ENCODE assay signal across 8 cellular contexts in genomic region chr11:67463680-67464410, GRCh38. TPM values are rescaled to one million over a fixed set of nuclear protein-coding genes. Genes with fewer than 3 reads are reported as not detected.
DNase-seq lines count a peak whose midpoint lies in the region; ATAC-seq and TF ChIP-seq lines count a peak whose summit lies in the region.

No MANE protein-coding gene starts in this region.

- H3K27ac ChIP-seq in body of pancreas (peak overlapping the region; percentile 68 to 93 (median 82)), testis (peak overlapping the region; percentile 85 to 87)

- 80 to 95% methylated on average over 6 to 20 of the region's 20 CpGs for WGBS in body of pancreas, 2 donors
- 52 to 64% methylated on average over 9 to 20 of the region's 20 CpGs for WGBS in testis, 2 donors

- H3K4me3 ChIP-seq in LNCaP clone FGC (ENCODE audit: low read depth, low read length) (peak overlapping the region; percentile 47), body of pancreas (no peak overlapping the region), testis (peak overlapping the region; percentile 49 to 66)

- no peaks in the 10 kb centered on the region for H3K36me3 ChIP-seq in body of pancreas (replicated peaks in 1 of 2; ENCODE audit: insufficient read depth in 1 of 2, low read depth in 2 of 2)
- no peaks in the 10 kb centered on the region for H3K36me3 ChIP-seq in testis (ENCODE audit: low read depth, missing control alignments)

- intact Hi-C loops in body of pancreas (cut with DNase I) (no loop called here), testis (cut with DNase I; ENCODE audit: low total_unique reads) (no loop called here)

- DNase-seq in CD1c-positive myeloid dendritic cell (ENCODE audit: extremely low spot score) (peak; percentile 90), LNCaP clone FGC (ENCODE audit: low read depth) (no peak), body of pancreas (peak; percentile 37 to 82 (median 60)), left lobe of liver (ENCODE audit: low spot score) (peak; percentile 86), testis (peak; percentile 34), NCI-H2171 (lab: John Stamatoyannopoulos, UW) (no peak), Ammon's horn (ENCODE audit: low spot score) (no peak)

- H3K4me1 ChIP-seq in body of pancreas = peaks cover 50% of the 10 kb centered on the region
- peaks cover 12% of the 10 kb centered on the region for H3K4me1 ChIP-seq in testis

- H3K9me3 ChIP-seq in body of pancreas (no peaks in the 10 kb centered on the region), testis (no peaks in the 10 kb centered on the region)

- H3K27me3 ChIP-seq in body of pancreas = no peaks in the 10 kb centered on the region
- H3K27me3 ChIP-seq in testis = no peaks in the 10 kb centered on the region

- ATAC-seq in body of pancreas (no peak), left lobe of liver (peak; percentile 66), GM19455 (IDR thresholded peaks at IDR 0.05; ENCODE audit: unreplicated experiment) (no peak)

- no peak for TF ChIP-seq CTCF in LNCaP clone FGC (IDR thresholded peaks at IDR 0.05; ENCODE audit: control insufficient read depth, extremely low read depth, insufficient read depth)
- TF ChIP-seq CTCF in body of pancreas (IDR thresholded peaks at IDR 0.05) = no peak
- TF ChIP-seq CTCF in testis (IDR thresholded peaks at IDR 0.05) = no peak

- TF ChIP-seq POLR2A in body of pancreas (IDR thresholded peaks at IDR 0.05) (no peak), testis (IDR thresholded peaks at IDR 0.05) (no peak)

RNA-seq across cellular contexts. Expression of gene TMEM134, which starts 5.2 kb away (rescaled TPM):
- total RNA-seq in body of pancreas = 100 to 1,000 TPM in 1 of 2 donors, 10 to 100 TPM in 1; 69.5 to 118 TPM
- 38.9 TPM for total RNA-seq in left lobe of liver
- total RNA-seq in testis = 100 to 1,000 TPM; 126 to 149 TPM
- 97.5 TPM for polyA plus RNA-seq in testis (ENCODE audit: insufficient read depth, low read depth, low replicate concordance)

RNA-seq across cellular contexts. Expression of gene CABP4, which starts 8.7 kb away (rescaled TPM):
- total RNA-seq in body of pancreas (1 to 10 TPM in 1 of 2 donors, not detected in 1; 3.1 TPM), left lobe of liver (1.1 TPM), testis (1 to 10 TPM in 1 of 2 donors, under 1 TPM in 1; 0.87 to 1.2 TPM)
- polyA plus RNA-seq in testis (ENCODE audit: insufficient read depth, low read depth, low replicate concordance) = 0.98 TPM

RNA-seq across cellular contexts. Expression of gene GPR152, which starts 11.3 kb away (rescaled TPM):
- total RNA-seq in body of pancreas = not detected
- total RNA-seq in left lobe of liver = not detected
- total RNA-seq in testis = not detected
- not detected for polyA plus RNA-seq in testis (ENCODE audit: insufficient read depth, low read depth, low replicate concordance)

RNA-seq across cellular contexts. Expression of gene AIP, which starts 19.0 kb away (rescaled TPM):
- total RNA-seq in body of pancreas (10 to 100 TPM; 21.4 to 39.7 TPM), left lobe of liver (26.3 TPM), testis (10 to 100 TPM; 34.6 to 61.7 TPM)
- polyA plus RNA-seq in testis (ENCODE audit: insufficient read depth, low read depth, low replicate concordance) = 60.7 TPM

RNA-seq across cellular contexts. Expression of gene CORO1B, which starts 20.6 kb away (rescaled TPM):
- 10 to 100 TPM; 53.1 to 55.3 TPM for total RNA-seq in body of pancreas
- 44.1 TPM for total RNA-seq in left lobe of liver
- total RNA-seq in testis = 10 to 100 TPM; 34.6 to 48.6 TPM
- polyA plus RNA-seq in testis (ENCODE audit: insufficient read depth, low read depth, low replicate concordance) = 34.3 TPM

Comparison
In these comparisons a context has a peak if more than half of its experiments do, and no peak if none do; other contexts are left out.
1. DNase-seq: peak in CD1c-positive myeloid dendritic cell (single experiment), body of pancreas (4 of 4), left lobe of liver (single experiment) and testis (single experiment); none in LNCaP clone FGC (single experiment), NCI-H2171 (single experiment) and Ammon's horn (single experiment).
2. H3K4me3 ChIP-seq: peak in LNCaP clone FGC (single experiment) and testis (2 of 2); none in body of pancreas (0 of 2).